ENCODE assay signal across 18 cellular contexts in genomic region chr5:77898385-77898784, GRCh38.
"Had no signal": no experiment of that assay in that cellular context is flagged by ENCODE, and none has a peak within 500 bp of the region (broad histone marks: within the 10 kb centered on the region; RNA-seq: fewer than 3 reads in every experiment).

No MANE protein-coding gene starts in this region.

- DNase-seq: activated CD4-positive, alpha-beta T cell treated with anti-CD3 and anti-CD28 coated beads for 4 hours; activated CD8-positive, alpha-beta memory T cell treated with anti-CD3 and anti-CD28 coated beads, Interleukin-2, amount 50 U/mL, for 4 hours; activated CD8-positive, alpha-beta T cell treated with anti-CD3 and anti-CD28 coated beads for 36 hours; activated gamma-delta T cell treated with Interleukin-2 at 50 U/mL for 16 hours; activated naive CD8-positive, alpha-beta T cell treated with anti-CD3 and anti-CD28 coated beads for 36 hours; activated T-cell treated with anti-CD3 and anti-CD28 coated beads, Interleukin-2, amount 50 U/mL, for 72 hours; cortex of kidney; effector memory CD8-positive, alpha-beta T cell; nephron progenitor cell; stimulated activated CD4-positive, alpha-beta T cell treated with anti-CD3 and anti-CD28 coated beads, Interleukin-4, amount 100 ng/mL, for 4 hours; stomach; T-cell; T1000; tibial artery; WERI-Rb-1 had no signal

- H3K27ac Mint-ChIP-seq: activated CD8-positive, alpha-beta T cell treated with anti-CD3 and anti-CD28 coated beads for 36 hours; activated naive CD8-positive, alpha-beta T cell treated with anti-CD3 and anti-CD28 coated beads for 36 hours; activated T-cell treated with anti-CD3 and anti-CD28 coated beads, Interleukin-2, amount 50 U/mL, for 72 hours; effector memory CD8-positive, alpha-beta T cell; memory B cell; nephron progenitor cell; T-cell had no signal

- H3K27me3 Mint-ChIP-seq: activated naive CD8-positive, alpha-beta T cell treated with anti-CD3 and anti-CD28 coated beads for 36 hours had no signal

- H3K4me1 ChIP-seq: stomach, tibial artery, vagina had no signal

- ATAC-seq: activated CD8-positive, alpha-beta T cell treated with anti-CD3 and anti-CD28 coated beads for 36 hours; activated T-cell treated with anti-CD3 and anti-CD28 coated beads, Interleukin-2, amount 50 U/mL, for 72 hours; effector memory CD8-positive, alpha-beta T cell; T-cell had no signal

- H3K9me3 Mint-ChIP-seq: activated CD8-positive, alpha-beta T cell treated with anti-CD3 and anti-CD28 coated beads for 36 hours; activated naive CD8-positive, alpha-beta T cell treated with anti-CD3 and anti-CD28 coated beads for 36 hours; activated T-cell treated with anti-CD3 and anti-CD28 coated beads, Interleukin-2, amount 50 U/mL, for 72 hours; effector memory CD8-positive, alpha-beta T cell; memory B cell; nephron progenitor cell; T-cell had no signal

- H3K4me3 Mint-ChIP-seq: activated CD8-positive, alpha-beta T cell treated with anti-CD3 and anti-CD28 coated beads for 36 hours; activated naive CD8-positive, alpha-beta T cell treated with anti-CD3 and anti-CD28 coated beads for 36 hours; activated T-cell treated with anti-CD3 and anti-CD28 coated beads, Interleukin-2, amount 50 U/mL, for 72 hours; effector memory CD8-positive, alpha-beta T cell; memory B cell; nephron progenitor cell; T-cell had no signal

- H3K4me3 ChIP-seq: skin epidermis, stomach, tibial artery, vagina had no signal

- H3K36me3 ChIP-seq: stomach, tibial artery, vagina, WERI-Rb-1 had no signal

- H3K4me1 Mint-ChIP-seq: activated naive CD8-positive, alpha-beta T cell treated with anti-CD3 and anti-CD28 coated beads for 36 hours; memory B cell; T-cell had no signal

- H3K9me3 ChIP-seq: stomach, tibial artery, vagina had no signal

- H3K27me3 ChIP-seq: stomach, tibial artery, vagina had no signal

- H3K36me3 Mint-ChIP-seq: activated naive CD8-positive, alpha-beta T cell treated with anti-CD3 and anti-CD28 coated beads for 36 hours; memory B cell; T-cell had no signal
